9 cellular contexts compared by ENCODE assay signal in the genomic region with DNA sequence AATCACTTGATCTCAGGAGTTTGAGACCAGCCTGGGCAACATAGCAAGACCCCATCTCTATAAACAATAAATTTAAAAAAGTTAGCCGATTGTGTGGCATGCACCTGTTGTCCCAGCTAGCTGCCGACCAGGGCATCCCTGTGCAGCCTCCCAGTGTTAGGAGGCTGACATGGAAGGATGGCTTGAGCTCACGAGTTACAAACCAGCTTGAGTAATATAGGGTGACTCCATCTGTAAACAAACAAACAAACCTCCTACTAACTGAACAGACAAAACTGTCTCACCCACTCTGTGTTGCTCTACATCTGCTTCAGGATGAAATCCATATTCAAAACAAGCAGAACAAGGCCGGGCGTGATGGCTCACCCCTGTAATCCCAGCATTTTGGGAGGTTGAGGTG. TPM values are rescaled to one million over a fixed set of nuclear protein-coding genes. Genes with fewer than 3 reads are reported as not detected.
"Had no signal": no experiment of that assay in that cellular context is flagged by ENCODE, and none has a peak within 500 bp of the region (broad histone marks: within the 10 kb centered on the region; RNA-seq: fewer than 3 reads in every experiment).

No MANE protein-coding gene starts in this region.

- H3K4me2 ChIP-seq: GM23338, KMS-11 had no signal

- DNase-seq: KBM-7 had no signal

- H3K4me3 ChIP-seq: GM23338, HAP-1 had no signal

- H3K36me3 ChIP-seq: HAP-1 had no signal

- FAIRE-seq: H1, H54, HTR-8/SVneo had no signal

- H3K9me3 ChIP-seq: HAP-1 had no signal

- H3K9ac ChIP-seq: KMS-11 had no signal

- H3K27ac ChIP-seq: KMS-11 had no signal

- ATAC-seq: GM23338, HCT116 had no signal

- H3K4me1 ChIP-seq: HAP-1 had no signal

- H2AFZ ChIP-seq: GM23338 had no signal

RNA-seq across cellular contexts. Expression of gene PRSS27, which starts 6.9 kb away (rescaled TPM):
- polyA plus RNA-seq: IgD-negative memory B cell had no signal
